ENCODE assay signal across 3 cellular contexts in genomic region chr4:76334885-76335284, GRCh38.
TF ChIP-seq lines count a peak whose summit lies in the region.

No MANE protein-coding gene starts in this region.

TF ChIP-seq in SK-N-SH treated with all-trans-retinoic acid at 6 μM for 48 hours, 23 proteins besides CTCF, POLR2A, EP300 and RAD21:
- TF ChIP-seq TOX (CRISPR knock-in tag; IDR thresholded peaks at IDR 0.05; ENCODE audit: borderline replicate concordance): no peak
- peak; percentile 45 for TF ChIP-seq ISL1 (CRISPR knock-in tag; IDR thresholded peaks at IDR 0.05)

TF ChIP-seq in SK-N-SH, 30 proteins besides CTCF, POLR2A, EP300 and RAD21:
- TF ChIP-seq IRF3 (IDR thresholded peaks at IDR 0.05; ENCODE audit: low read depth, low read length) (no peak), ZBTB33 (IDR thresholded peaks at IDR 0.05; ENCODE audit: borderline replicate concordance, low read depth) (no peak), USF1 (IDR thresholded peaks at IDR 0.05; ENCODE audit: borderline replicate concordance, low read depth) (no peak), NFIC (IDR thresholded peaks at IDR 0.05; ENCODE audit: borderline replicate concordance) (no peak), TAF1 (IDR thresholded peaks at IDR 0.05; ENCODE audit: borderline replicate concordance, low read depth, low read length) (no peak)

TF ChIP-seq in K562, 482 proteins besides CTCF, POLR2A, EP300 and RAD21:
- 0 out of 2 replicates have a peak, but pooled peaks have one; percentile 21 for TF ChIP-seq DPF2 (IDR thresholded peaks at IDR 0.05)
- peak; percentile 85 for TF ChIP-seq FOSL1 (tag; conservative IDR thresholded peaks at IDR 0.05)
- no peak for TF ChIP-seq ZNF395 (CRISPR knock-in tag; IDR thresholded peaks at IDR 0.05)
- peak; percentile 77; the same call in 1 of the 2 replicates for TF ChIP-seq JUND (IDR thresholded peaks at IDR 0.05; ENCODE audit: borderline replicate concordance, low read depth, low read length)
- peak; percentile 76; the same call in 1 of the 3 replicates for TF ChIP-seq JUND (tag; IDR thresholded peaks at IDR 0.05; ENCODE audit: borderline replicate concordance, low read depth, low read length)
- no peak for TF ChIP-seq ZNF436 (CRISPR knock-in tag; IDR thresholded peaks at IDR 0.05)
- no peak for TF ChIP-seq ZNF407 (IDR thresholded peaks at IDR 0.05; ENCODE audit: low read depth)
- peak; percentile 58; the same call in 1 of the 2 replicates for TF ChIP-seq ATF3 (IDR thresholded peaks at IDR 0.05)
- no peak for TF ChIP-seq ATF3 (CRISPR knock-in tag; conservative IDR thresholded peaks at IDR 0.05)
- no peak for TF ChIP-seq ZNF280A (IDR thresholded peaks at IDR 0.05; ENCODE audit: low read depth, partially characterized antibody)
- no peak for TF ChIP-seq ZNF717 (CRISPR knock-in tag; IDR thresholded peaks at IDR 0.05)
- no peak for TF ChIP-seq KDM5B (IDR thresholded peaks at IDR 0.05; ENCODE audit: insufficient replicate concordance, low read depth, low read length)
- peak; percentile 46 for TF ChIP-seq MEIS2 (IDR thresholded peaks at IDR 0.05; ENCODE audit: partially characterized antibody)
- peak; percentile 51; the same call in 1 of the 2 replicates for TF ChIP-seq SMARCE1 (IDR thresholded peaks at IDR 0.05)
- no peak for TF ChIP-seq ZNF277 (CRISPR knock-in tag; IDR thresholded peaks at IDR 0.05; ENCODE audit: borderline replicate concordance)
- TF ChIP-seq SRF (CRISPR knock-in tag; IDR thresholded peaks at IDR 0.05): no peak
- TF ChIP-seq BHLHE40 (IDR thresholded peaks at IDR 0.05; ENCODE audit: low read length): no peak
- no peak for TF ChIP-seq GABPA (tag; conservative IDR thresholded peaks at IDR 0.05; ENCODE audit: low read depth)
- no peak for TF ChIP-seq REST (CRISPR knock-in tag; IDR thresholded peaks at IDR 0.05; ENCODE audit: low read depth)
- peak; percentile 60; the same call in 1 of the 2 replicates for TF ChIP-seq SMARCA4 (IDR thresholded peaks at IDR 0.05)
- TF ChIP-seq ZFP30 (CRISPR knock-in tag; IDR thresholded peaks at IDR 0.05; ENCODE audit: borderline replicate concordance): no peak
TF ChIP-seq in K562: peak in this region for 7.
